Comparison of ENCODE assay signal across 16 cellular contexts in the genomic region with DNA sequence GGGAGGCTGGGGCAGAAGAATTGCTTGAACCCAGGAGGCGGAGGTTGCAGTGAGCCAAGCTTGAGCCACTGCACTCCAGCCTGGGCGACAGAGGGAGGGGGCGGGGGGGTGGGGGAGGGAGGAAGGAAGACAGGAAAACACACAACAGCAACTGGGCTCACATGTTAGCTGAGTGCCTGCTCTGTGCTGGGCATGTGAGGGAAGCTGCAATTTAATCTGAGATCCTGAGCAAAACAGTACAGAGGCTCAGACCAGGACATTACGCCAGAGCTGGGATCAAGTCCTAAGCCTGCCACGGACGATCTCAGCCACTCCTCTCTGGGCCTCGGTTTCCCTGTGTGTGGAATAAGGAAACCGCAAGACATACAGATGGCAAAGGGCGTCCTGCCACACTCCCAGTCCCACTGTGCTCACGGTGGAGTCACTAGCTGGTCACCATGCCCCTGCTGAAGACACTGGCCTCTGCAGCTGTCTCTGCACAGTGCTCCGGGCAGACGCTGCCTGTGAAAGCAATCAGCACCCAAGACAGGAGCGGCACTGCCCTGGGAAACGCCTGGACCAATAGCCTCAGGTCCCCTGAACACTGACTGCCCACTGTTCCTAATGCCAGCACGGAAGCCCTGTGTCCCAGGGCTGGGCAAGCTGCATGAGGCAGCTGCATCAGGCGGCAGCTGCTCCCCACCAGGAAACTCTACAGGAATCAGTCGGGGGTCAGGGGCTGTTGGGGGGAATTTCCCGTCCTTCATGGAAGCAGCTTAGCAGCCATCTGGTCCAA.
A peak's percentile ranks its signal among the peaks of the same experiment; 100 is the strongest.
DNase-seq lines count a peak whose midpoint lies in the region; ATAC-seq and TF ChIP-seq lines count a peak whose summit lies in the region.
"Had no signal": no experiment of that assay in that cellular context is flagged by ENCODE, and none has a peak within 500 bp of the region (broad histone marks: within the 10 kb centered on the region; RNA-seq: fewer than 3 reads in every experiment).

No MANE protein-coding gene starts in this region.

- BruUV-seq in MCF 10A (replicated peaks; lab: Mats Ljungman, UMichigan), result no TSS peak

- H3K27ac Mint-ChIP-seq in MCF 10A (ENCODE audit: low read depth, unreplicated experiment), result peak overlapping the region; percentile 87
- H3K27ac Mint-ChIP-seq: activated naive CD4-positive, alpha-beta T cell treated with anti-CD3 and anti-CD28 coated beads, Interleukin-2, amount 10 ng/mL, durations not matched to agents 7 days and 5 days had no signal

- TF ChIP-seq CTCF in MCF 10A (IDR thresholded peaks at IDR 0.05; ENCODE audit: unreplicated experiment), result no peak
- TF ChIP-seq CTCF in breast epithelium (IDR thresholded peaks at IDR 0.05), result no peak
- no peak for TF ChIP-seq CTCF in VCaP (conservative IDR thresholded peaks at IDR 0.05)

- peak overlapping the region; percentile 1 for H3K4me2 ChIP-seq in mesenchymal stem cell (ENCODE audit: low read length, poor library complexity, severe bottlenecking)

- 89% methylated on average over 18 of the region's 18 CpGs for WGBS in mesenchymal stem cell

- H3K14ac ChIP-seq in mesenchymal stem cell (ENCODE audit: low read length in 2 of 2), result peak overlapping the region in 1 of 2 experiments; percentile 10

- peak; percentile 42 for DNase-seq in MCF 10A (ENCODE audit: unreplicated experiment)
- DNase-seq in breast epithelium (ENCODE audit: low spot score in 2 of 2), result no peak
- peak; percentile 30 for DNase-seq in mesenchymal stem cell
- no peak for DNase-seq in activated CD4-positive, alpha-beta T cell treated with anti-CD3 and anti-CD28 coated beads for 48 hours
- DNase-seq in activated naive CD4-positive, alpha-beta T cell treated with Interleukin-2 at 50 U/mL for 16 hours, result no peak
- DNase-seq: ACHN; activated CD4-positive, CD25-positive, alpha-beta regulatory T cell; activated naive CD4-positive, alpha-beta T cell treated with anti-CD3 and anti-CD28 coated beads, Interleukin-2, amount 10 ng/mL, durations not matched to agents 7 days and 5 days; erythroblast; left ventricle myocardium superior; NCI-H2107; spleen; SW 1271 had no signal

- peak overlapping the region; percentile 45 for H3K4me3 Mint-ChIP-seq in MCF 10A (ENCODE audit: unreplicated experiment)
- H3K4me3 Mint-ChIP-seq: activated naive CD4-positive, alpha-beta T cell treated with anti-CD3 and anti-CD28 coated beads, Interleukin-2, amount 10 ng/mL, durations not matched to agents 7 days and 5 days had no signal

- H2AK5ac ChIP-seq in mesenchymal stem cell (ENCODE audit: low read length, severe bottlenecking), result peak overlapping the region; percentile 80

- H3K27ac ChIP-seq in breast epithelium (no peak overlapping the region), VCaP (peak overlapping the region; percentile 95), mesenchymal stem cell (ENCODE audit: low read length, poor library complexity, severe bottlenecking) (peak overlapping the region; percentile 91)
- H3K27ac ChIP-seq: spleen had no signal

- intact Hi-C loops in MCF 10A (cut with micrococcal nuclease), result no loop called here
- intact Hi-C loops in breast epithelium (cut with DNase I; ENCODE audit: low total_unique reads), result no loop called here

- POLR2A ChIA-PET in MCF 10A (lab: Yijun Ruan, JAX), result interaction anchor here (0.8 to 3.1 kb wide), 9 partner anchors 9 to 182 kb away, joined by 3 to 15 read pairs (median 6); no protein-coding TSS in a partner anchor

- H3K9ac ChIP-seq in mesenchymal stem cell (ENCODE audit: low read length), result no peak overlapping the region

- no peak overlapping the region for H2BK15ac ChIP-seq in mesenchymal stem cell (ENCODE audit: low read depth, poor library complexity, severe bottlenecking)

- CTCF ChIA-PET in MCF 10A (lab: Yijun Ruan, JAX), result interaction anchor here (0.6 to 1.9 kb wide), 7 partner anchors 9 to 968 kb away, joined by 3 to 13 read pairs (median 4); no protein-coding TSS in a partner anchor

- H3K9me3 Mint-ChIP-seq in MCF 10A (ENCODE audit: unreplicated experiment), result no peaks in the 10 kb centered on the region
- H3K9me3 Mint-ChIP-seq: activated naive CD4-positive, alpha-beta T cell treated with anti-CD3 and anti-CD28 coated beads, Interleukin-2, amount 10 ng/mL, durations not matched to agents 7 days and 5 days had no signal

- H3K4me3 ChIP-seq in breast epithelium (no peak overlapping the region), mesenchymal stem cell (ENCODE audit: insufficient read depth in 1 of 2, low read depth in 1 of 2, low read length in 2 of 2) (no peak overlapping the region)
- H3K4me3 ChIP-seq: spleen had no signal

- no peak overlapping the region for H3K23ac ChIP-seq in mesenchymal stem cell (ENCODE audit: low read length in 2 of 2)

- peak overlapping the region in 1 of 2 experiments; percentile 14 for H3K18ac ChIP-seq in mesenchymal stem cell (ENCODE audit: low read depth in 1 of 2, low read length in 2 of 2)

- H2AFZ ChIP-seq in mesenchymal stem cell (ENCODE audit: low read depth, low read length), result no peak overlapping the region

- TF ChIP-seq POLR2A in breast epithelium (IDR thresholded peaks at IDR 0.05), result no peak

- no peak overlapping the region for H4K8ac ChIP-seq in mesenchymal stem cell (ENCODE audit: low read length)

- H2BK5ac ChIP-seq in mesenchymal stem cell (ENCODE audit: low read depth, low read length, poor library complexity, severe bottlenecking), result peak overlapping the region; percentile 63

- H3K4me1 ChIP-seq in breast epithelium (peaks cover 9 to 17% of the 10 kb centered on the region in 2 donors), mesenchymal stem cell (ENCODE audit: control insufficient read depth, insufficient read depth, low read depth, low read length) (peaks cover 54% of the 10 kb centered on the region)

- peak overlapping the region; percentile 57 for H4K91ac ChIP-seq in mesenchymal stem cell (ENCODE audit: low read length)

- H3K4me1 Mint-ChIP-seq in MCF 10A (ENCODE audit: insufficient read depth, unreplicated experiment), result peaks cover 39% of the 10 kb centered on the region

- H3K27me3 ChIP-seq in breast epithelium, result no peaks in the 10 kb centered on the region
- H3K27me3 ChIP-seq in mesenchymal stem cell (ENCODE audit: control insufficient read depth in 1 of 2, insufficient read depth in 1 of 2, low read length in 2 of 2), result no peaks in the 10 kb centered on the region
- H3K27me3 ChIP-seq: spleen had no signal

- no peaks in the 10 kb centered on the region for H3K36me3 ChIP-seq in breast epithelium
- H3K36me3 ChIP-seq in mesenchymal stem cell (ENCODE audit: control insufficient read depth in 1 of 2, insufficient read depth in 2 of 2, low read depth in 1 of 2, low read length in 2 of 2), result peaks cover 0 to 46% of the 10 kb centered on the region in 2 experiments
- H3K36me3 ChIP-seq: spleen had no signal

- no peak for ATAC-seq in HG03196 (IDR thresholded peaks at IDR 0.05; ENCODE audit: unreplicated experiment)
- no peak for ATAC-seq in HG02759 (IDR thresholded peaks at IDR 0.05; ENCODE audit: unreplicated experiment)
- ATAC-seq: left ventricle myocardium superior had no signal

- H3K27me3 Mint-ChIP-seq in MCF 10A (ENCODE audit: insufficient read depth, unreplicated experiment), result no peaks in the 10 kb centered on the region

- no peak overlapping the region for H2BK12ac ChIP-seq in mesenchymal stem cell (ENCODE audit: low read length in 2 of 2)

- peaks cover 37% of the 10 kb centered on the region for H3K79me1 ChIP-seq in mesenchymal stem cell (replicated peaks; ENCODE audit: low read length, poor library complexity, severe bottlenecking)

- no peak overlapping the region for H3K4ac ChIP-seq in mesenchymal stem cell (ENCODE audit: low read depth in 1 of 2, low read length in 2 of 2)

- no peaks in the 10 kb centered on the region for H3K9me3 ChIP-seq in breast epithelium
- H3K9me3 ChIP-seq in mesenchymal stem cell (ENCODE audit: control insufficient read depth, low read length), result no peaks in the 10 kb centered on the region
- H3K9me3 ChIP-seq: spleen had no signal

- H2BK120ac ChIP-seq in mesenchymal stem cell (ENCODE audit: low read depth, low read length), result no peak overlapping the region

- H3K36me3 Mint-ChIP-seq in MCF 10A (ENCODE audit: insufficient read depth, unreplicated experiment), result no peaks in the 10 kb centered on the region
- H3K36me3 Mint-ChIP-seq: activated naive CD4-positive, alpha-beta T cell treated with anti-CD3 and anti-CD28 coated beads, Interleukin-2, amount 10 ng/mL, durations not matched to agents 7 days and 5 days had no signal

Comparison
In these comparisons a context has a peak if more than half of its experiments do, and no peak if none do; other contexts are left out.
1. DNase-seq: peak in MCF 10A (single experiment) and mesenchymal stem cell (single experiment); none in breast epithelium (0 of 2), activated CD4-positive, alpha-beta T cell treated with anti-CD3 and anti-CD28 coated beads for 48 hours (single experiment) and activated naive CD4-positive, alpha-beta T cell treated with Interleukin-2 at 50 U/mL for 16 hours (single experiment).
2. H3K27ac ChIP-seq: peak in VCaP (single experiment) and mesenchymal stem cell (single experiment); none in breast epithelium (0 of 2).